In the genomic region with DNA sequence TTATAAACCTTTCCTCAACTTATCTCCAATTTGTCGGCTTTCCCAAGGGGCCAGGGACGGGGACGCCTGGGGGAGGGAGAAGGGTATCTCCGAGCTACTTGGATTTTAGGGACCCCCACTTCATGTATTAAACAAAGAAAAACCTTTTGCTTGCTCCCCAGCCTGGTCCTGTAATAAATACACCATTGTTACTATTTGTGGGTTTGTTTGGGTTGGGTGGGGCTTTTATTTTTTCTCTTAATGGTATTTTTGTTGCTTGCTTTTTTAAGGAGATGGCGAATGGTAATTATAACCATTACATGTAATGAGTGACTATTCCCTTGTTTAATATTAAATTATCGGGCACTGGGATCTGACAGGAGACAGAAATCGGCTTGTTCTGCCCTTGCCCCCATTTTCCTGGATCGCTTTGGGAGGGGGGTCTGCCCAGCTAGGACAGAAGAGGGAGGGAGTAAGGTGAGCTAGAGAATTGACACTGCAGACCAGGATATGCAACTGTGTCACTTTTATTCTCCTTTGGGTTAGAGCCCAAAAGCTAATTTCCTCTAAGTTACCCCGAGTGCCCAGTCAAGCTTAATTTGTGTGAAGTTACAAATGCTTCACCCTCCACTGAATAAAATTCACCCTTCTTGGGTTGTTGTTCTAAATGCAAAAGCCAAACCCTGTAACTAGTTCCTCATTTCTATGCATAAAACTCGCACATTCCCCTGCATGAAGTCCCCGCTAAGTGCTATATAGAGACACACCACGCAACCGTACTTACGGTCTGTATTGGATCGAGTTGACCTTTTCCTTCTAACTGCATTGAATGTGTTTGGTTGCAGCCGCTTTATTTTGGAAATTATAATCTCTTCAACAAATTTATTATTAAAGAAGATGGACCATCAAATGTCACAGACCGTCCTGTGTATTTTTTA, we compare ENCODE assay signal across 8 cellular contexts. TPM values are rescaled to one million over a fixed set of nuclear protein-coding genes. Genes with fewer than 3 reads are reported as not detected.
DNase-seq lines count a peak whose midpoint lies in the region; ATAC-seq, FAIRE-seq and TF ChIP-seq lines count a peak whose summit lies in the region.

No MANE protein-coding gene starts in this region.

- no peak overlapping the region for H3K4me3 Mint-ChIP-seq in mesothelial cell of epicardium

- in situ Hi-C loops in GM12878 (cut with MboI), result loop anchor here (5.0 kb wide), 1 partner anchor 164 kb away; no protein-coding TSS in a partner anchor

- H3K27ac ChIP-seq in GM12878 (ENCODE audit: control insufficient read depth, insufficient read depth) (peak overlapping the region; percentile 94), kidney (ENCODE audit: low read depth in 2 of 2, low read length in 2 of 2) (peak overlapping the region; percentile 91 to 92)

- intact Hi-C loops in GM12878 (cut with micrococcal nuclease; ENCODE audit: unreplicated experiment) (loop anchor here (1.0 to 10.0 kb wide), 7 partner anchors 155 to 1073 kb away; no protein-coding TSS in a partner anchor), kidney (cut with DNase I) (no loop called here)

- peak; percentile 36 for DNase-seq in HCEC 1CT
- DNase-seq in NAMALWA (ENCODE audit: low spot score), result peak; percentile 94
- DNase-seq in GM12878 (ENCODE audit: low read depth, low spot score), result peak; percentile 67
- no peak for DNase-seq in kidney
- peak; percentile 86 for DNase-seq in superior temporal gyrus (ENCODE audit: extremely low spot score)
- DNase-seq in mesothelial cell of epicardium (ENCODE audit: low spot score in 2 of 2, unreplicated experiment in 2 of 2), result no peak
- DNase-seq in ureter (ENCODE audit: low spot score), result no peak

- TF ChIP-seq EP300 in GM12878 (IDR thresholded peaks at IDR 0.05; ENCODE audit: borderline replicate concordance in 1 of 2, control insufficient read depth in 1 of 2, low read depth in 2 of 2, low read length in 2 of 2), result peak; percentile 25 to 50; a peak in 1 of 4 replicates

- H2AFZ ChIP-seq in GM12878 (ENCODE audit: control insufficient read depth, low read depth, low read length), result peak overlapping the region; percentile 45

- H3K36me3 ChIP-seq in GM12878 (ENCODE audit: control insufficient read depth in 2 of 2, insufficient read depth in 2 of 2, low read length in 1 of 2) (no peaks in the 10 kb centered on the region), kidney (ENCODE audit: control insufficient read depth in 1 of 2, insufficient read depth in 2 of 2, low read length in 2 of 2) (no peaks in the 10 kb centered on the region)

- TF ChIP-seq POLR2A in GM12878 (IDR thresholded peaks at IDR 0.05; ENCODE audit: low read depth, low read length), result peak; percentile 52; the same call in 1 of the 2 replicates

- RAD21 ChIA-PET in GM12878 (lab: Charles Lee; ENCODE audit: unreplicated experiment), result interaction anchor here (0.6 to 6.3 kb wide), 47 partner anchors 8 to 1085 kb away, joined by 3 to 80 read pairs (median 4); no protein-coding TSS in a partner anchor

- H4K20me1 ChIP-seq in GM12878 (ENCODE audit: control insufficient read depth, insufficient read depth), result no peaks in the 10 kb centered on the region

- TF ChIP-seq RAD21 in GM12878 (IDR thresholded peaks at IDR 0.05; ENCODE audit: insufficient read depth, low read depth, low read length), result no peak

- H3K36me3 Mint-ChIP-seq in mesothelial cell of epicardium, result no peaks in the 10 kb centered on the region

- TF ChIP-seq CTCF in GM12878 (IDR thresholded peaks at IDR 0.05 in 2 of 3, conservative IDR thresholded peaks at IDR 0.05 in 1 of 3; ENCODE audit: control insufficient read depth in 2 of 3, extremely low read depth in 1 of 3, insufficient read depth in 1 of 3, low read depth in 3 of 3, low read length in 3 of 3) (no peak), kidney (IDR thresholded peaks at IDR 0.05; ENCODE audit: borderline replicate concordance, extremely low read depth, insufficient read depth) (no peak), mesothelial cell of epicardium (IDR thresholded peaks at IDR 0.05; ENCODE audit: unreplicated experiment) (no peak)

- FAIRE-seq in GM12878 (lab: Jason Lieb, UNC) (peak; percentile 35), kidney (lab: Jason Lieb, UNC) (no peak)

- H3K9ac ChIP-seq in GM12878 (ENCODE audit: control insufficient read depth, insufficient read depth, low read length), result peak overlapping the region; percentile 93
- H3K9ac ChIP-seq in kidney (ENCODE audit: low read length in 2 of 2), result peak overlapping the region; percentile 35 to 79

- SMC1A ChIA-PET in GM12878 (lab: Charles Lee; ENCODE audit: uncharacterized antibody, unreplicated experiment), result interaction anchor here (0.6 to 5.0 kb wide), 47 partner anchors 8 to 1075 kb away, joined by 3 to 65 read pairs (median 5); no protein-coding TSS in a partner anchor

- BruUV-seq in GM12878 (replicated peaks; lab: Mats Ljungman, UMichigan), result TSS peak; percentile 81

- 0 out of 4 replicates have a peak, but pooled peaks cover 0 to 4% of the 10 kb centered on the region in 2 experiments for H3K27me3 ChIP-seq in GM12878 (replicated peaks in 1 of 2; ENCODE audit: control insufficient read depth in 2 of 2, insufficient read depth in 2 of 2, low read length in 1 of 2)

- no peaks in the 10 kb centered on the region for H3K27me3 Mint-ChIP-seq in mesothelial cell of epicardium (ENCODE audit: low read depth)

- H3K4me1 ChIP-seq in GM12878 (ENCODE audit: control insufficient read depth, insufficient read depth, low read length) (peaks cover 3% of the 10 kb centered on the region; the same call in 1 of the 2 replicates), kidney (ENCODE audit: control insufficient read depth in 1 of 2, insufficient read depth in 1 of 2, low read depth in 1 of 2, low read length in 2 of 2) (peaks cover 0 to 2% of the 10 kb centered on the region in 2 donors)

- H3K4me3 ChIP-seq in GM12878, result peak overlapping the region; percentile 83
- peak overlapping the region; percentile 90 to 91 for H3K4me3 ChIP-seq in kidney (ENCODE audit: low read length in 2 of 2)

- POLR2A ChIA-PET in GM12878 (lab: Charles Lee), result interaction anchor here (0.5 to 3.0 kb wide), 27 partner anchors 9 to 1198 kb away, joined by 3 to 16 read pairs (median 4); no protein-coding TSS in a partner anchor

- H3K9me3 ChIP-seq in GM12878 (replicated peaks; ENCODE audit: control insufficient read depth, insufficient read depth, low read length), result no peaks in the 10 kb centered on the region
- H3K9me3 ChIP-seq in kidney (ENCODE audit: control insufficient read depth in 1 of 2, low read length in 2 of 2), result no peaks in the 10 kb centered on the region

- ATAC-seq in GM18499 (IDR thresholded peaks at IDR 0.05; ENCODE audit: insufficient read depth, unreplicated experiment) (peak; percentile 42), GM12878 (peak; percentile 80)

- H3K79me2 ChIP-seq in GM12878 (ENCODE audit: control insufficient read depth, insufficient read depth, low read length), result peaks cover 36% of the 10 kb centered on the region

- WGBS in GM12878 (ENCODE audit: insufficient coverage, insufficient replicate concordance, low lambda C conversion rate, missing lambda C conversion rate), result 2% methylated on average over 17 of the region's 17 CpGs

- no peaks in the 10 kb centered on the region for H3K9me3 Mint-ChIP-seq in mesothelial cell of epicardium

- CTCF ChIA-PET in GM12878 (lab: Yijun Ruan, JAX), result interaction anchor here (0.9 to 2.4 kb wide), 13 partner anchors 10 to 396 kb away, joined by 3 to 12 read pairs (median 3); no protein-coding TSS in a partner anchor

- peak overlapping the region; percentile 79 for H3K4me2 ChIP-seq in GM12878 (ENCODE audit: control insufficient read depth, insufficient read depth)

- H3K27ac Mint-ChIP-seq in mesothelial cell of epicardium, result no peak overlapping the region

- H3K4me1 Mint-ChIP-seq in mesothelial cell of epicardium, result peaks cover 11% of the 10 kb centered on the region

TF ChIP-seq in GM12878, 131 proteins besides CTCF, POLR2A, EP300 and RAD21 (continues in another document):
- TF ChIP-seq RB1 (IDR thresholded peaks at IDR 0.05; ENCODE audit: borderline replicate concordance), result no peak
- peak; percentile 56 for TF ChIP-seq MTA2 (IDR thresholded peaks at IDR 0.05; ENCODE audit: low read depth)
- peak in 1 of 2 experiments; percentile 33; a peak in 1 of 4 replicates for TF ChIP-seq BHLHE40 (IDR thresholded peaks at IDR 0.05; ENCODE audit: borderline replicate concordance in 1 of 2, low read depth in 2 of 2, low read length in 1 of 2)
- peak; percentile 83; the same call in 1 of the 2 replicates for TF ChIP-seq ZNF217 (IDR thresholded peaks at IDR 0.05)
- TF ChIP-seq DPF2 (IDR thresholded peaks at IDR 0.05), result 0 out of 2 replicates have a peak, but pooled peaks have one; percentile 23
- TF ChIP-seq IKZF2 (IDR thresholded peaks at IDR 0.05), result peak; percentile 62 to 74; a peak in 3 of 4 replicates
- no peak for TF ChIP-seq RAD51 (IDR thresholded peaks at IDR 0.05)

RNA-seq across cellular contexts. Expression of a gene that starts 1.6 kb away (rescaled TPM):
- 55.7 and 55.8 TPM in 2 replicates for total RNA-seq in GM12878 (2013; cell fraction: nucleolus; rRNA removed)
- 0.73 and 0.76 TPM in 2 replicates for total RNA-seq in GM12878 (2014; rRNA removed)
- total RNA-seq in GM12878 (2014; rRNA removed; fragmentation: Illumina TruSeq; extraction: Trizol), result 0.63 and 1.1 TPM in 2 replicates
- 0.77 and 0.87 TPM in 2 replicates for total RNA-seq in GM12878 (2021)
- 8.3 TPM for polyA plus RNA-seq in GM12878 (2011; ENCODE audit: low read depth)
- polyA plus RNA-seq in GM12878 (2011; rRNA removed), result 6.7 and 7.2 TPM in 2 replicates
- polyA plus RNA-seq in GM12878 (2011; cell fraction: cytosol; rRNA removed), result 4.0 and 4.2 TPM in 2 replicates
- polyA plus RNA-seq in GM12878 (2011; cell fraction: nucleus; rRNA removed), result 7.8 and 8.9 TPM in 2 replicates
- polyA plus RNA-seq in GM12878 (2012), result 12.2 and 14.9 TPM in 2 replicates
- polyA plus RNA-seq in GM12878 (2014; fragmentation: Illumina TruSeq; extraction: Trizol), result 0.62 and 0.84 TPM in 2 replicates
- under 1 TPM; 0.19 to 0.31 TPM for polyA plus RNA-seq in GM12878 (2014; fragmentation: Nextera tagmentation; extraction: Ambion mirVana)
- polyA plus RNA-seq in GM12878 (2014; rRNA removed), result 0.60 and 0.65 TPM in 2 replicates
- under 1 TPM; 0.23 to 0.37 TPM for polyA plus RNA-seq in GM12878 (2016; fragmentation: Nextera tagmentation; extraction: Ambion mirVana)
- polyA minus RNA-seq in GM12878 (2011; rRNA and poly(A)+ RNA removed), result 7.8 and 10.2 TPM in 2 replicates
- 4.9 and 5.3 TPM in 2 replicates for polyA minus RNA-seq in GM12878 (2011; cell fraction: cytosol; rRNA and poly(A)+ RNA removed)
- 7.6 and 11.6 TPM in 2 replicates for polyA minus RNA-seq in GM12878 (2011; cell fraction: nucleus; rRNA and poly(A)+ RNA removed)
- 35.8 TPM for total RNA-seq in kidney
- polyA plus RNA-seq in kidney (ENCODE audit: insufficient read depth, low read depth, low replicate concordance), result 5.9 TPM
- 31.8 to 35.0 TPM (median 34.3 TPM) in 3 replicates for total RNA-seq in mesothelial cell of epicardium
- total RNA-seq in ureter, result 29.6 TPM

Comparison
In these comparisons a context has a peak if more than half of its experiments do, and no peak if none do; other contexts are left out.
1. DNase-seq: peak in HCEC 1CT (single experiment), NAMALWA (single experiment), GM12878 (single experiment) and superior temporal gyrus (single experiment); none in kidney (single experiment), mesothelial cell of epicardium (0 of 2) and ureter (single experiment).